In the genomic region with DNA sequence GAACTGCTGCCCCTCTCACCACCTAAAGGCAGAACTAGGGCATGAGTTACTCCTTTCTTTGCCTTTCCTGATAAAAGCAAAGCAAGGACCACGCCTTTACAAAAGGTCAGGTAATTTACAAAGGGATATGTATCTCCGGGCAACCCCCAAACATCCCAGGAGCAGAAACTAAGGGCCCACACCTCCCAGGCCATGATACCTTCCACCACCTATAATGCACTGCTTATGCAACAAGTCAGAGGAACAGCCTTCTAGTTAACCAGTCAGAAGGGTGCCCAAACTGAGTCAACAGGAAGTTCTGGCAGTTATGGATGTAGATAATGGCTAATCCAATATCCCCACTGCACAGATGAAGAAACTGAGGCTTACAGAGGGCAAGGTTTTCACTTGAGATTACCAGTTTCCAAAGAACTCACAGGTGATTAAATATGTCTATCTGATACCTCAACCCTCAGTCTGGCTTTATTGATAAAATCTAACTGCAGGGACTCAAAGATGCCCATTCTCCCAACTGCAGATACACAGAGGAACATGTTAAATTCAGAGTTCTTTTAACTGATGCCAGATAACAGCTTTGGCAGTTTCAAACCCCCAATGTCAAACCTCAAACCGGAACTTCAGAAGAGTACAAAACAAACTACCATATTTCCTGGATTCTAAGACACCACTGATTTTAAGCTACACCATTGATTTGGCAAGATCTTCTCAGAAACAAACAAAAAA, we compare ENCODE assay signal across 8 cellular contexts. TPM values are rescaled to one million over a fixed set of nuclear protein-coding genes. Genes with fewer than 3 reads are reported as not detected.
DNase-seq lines count a peak whose midpoint lies in the region; ATAC-seq and TF ChIP-seq lines count a peak whose summit lies in the region.

No MANE protein-coding gene starts in this region.

- H3K9me3 ChIP-seq in mononuclear cell (ENCODE audit: low read depth, low read length) = no peaks in the 10 kb centered on the region

- H3K4me3 Mint-ChIP-seq in WTC11 = no peak overlapping the region

- no peak overlapping the region for H3K27ac Mint-ChIP-seq in WTC11

- H3K4me3 ChIP-seq in Jurkat, Clone E6-1 (ENCODE audit: low read length) = peak overlapping the region; percentile 63
- peak overlapping the region; percentile 19 for H3K4me3 ChIP-seq in mononuclear cell (ENCODE audit: low read length)

- no peaks in the 10 kb centered on the region for H3K9me3 Mint-ChIP-seq in WTC11

- POLR2A ChIA-PET in WTC11 (lab: Charles Lee) = no interaction called here

- H3K27me3 ChIP-seq in mononuclear cell (ENCODE audit: insufficient read depth, low read length) = no peaks in the 10 kb centered on the region

- H3K4me1 Mint-ChIP-seq in WTC11 = peaks cover 6% of the 10 kb centered on the region

- CTCF ChIA-PET in WTC11 (lab: Charles Lee) = interaction anchor here (0.5 kb wide), 1 partner anchor 729 kb away, joined by 4 read pairs; no protein-coding TSS in a partner anchor

- ATAC-seq in HG03139 (IDR thresholded peaks at IDR 0.05; ENCODE audit: unreplicated experiment) (no peak), WTC11 (no peak)

- intact Hi-C loops in posterior cingulate gyrus (cut with DNase I) = no loop called here

- in situ Hi-C loops in ACHN (cut with HindIII; ENCODE audit: low pct_ligation_motif_present, low pct_unique_long_range_greater_than_20kb, low sequenced_read_pairs) = no loop called here

- H3K36me3 Mint-ChIP-seq in WTC11 = no peaks in the 10 kb centered on the region; the same call in 1 of the 2 replicates

- H3K4me1 ChIP-seq in mononuclear cell (ENCODE audit: insufficient read depth, low read length) = peaks cover 100% of the 10 kb centered on the region

- H3K27me3 Mint-ChIP-seq in WTC11 (ENCODE audit: low read depth) = no peaks in the 10 kb centered on the region

- peak; percentile 25 for DNase-seq in ACHN
- peak; percentile 98 for DNase-seq in Jurkat, Clone E6-1 (ENCODE audit: low read depth, low spot score)
- peak; percentile 53 for DNase-seq in amniotic epithelial cell (ENCODE audit: low read depth)
- no peak for DNase-seq in posterior cingulate gyrus
- no peak for DNase-seq in SK-N-DZ (ENCODE audit: low spot score)
- no peak for DNase-seq in WTC11 (ENCODE audit: low spot score)

- no peak for TF ChIP-seq CTCF in WTC11 (IDR thresholded peaks at IDR 0.05)

TF ChIP-seq in WTC11, 78 proteins besides CTCF, POLR2A, EP300 and RAD21:
- TF ChIP-seq NFYB (CRISPR knock-in tag; conservative IDR thresholded peaks at IDR 0.05; ENCODE audit: low read depth) = no peak
- no peak for TF ChIP-seq ZNF219 (CRISPR knock-in tag; IDR thresholded peaks at IDR 0.05; ENCODE audit: borderline replicate concordance)
- TF ChIP-seq MYBL2 (CRISPR knock-in tag; IDR thresholded peaks at IDR 0.05) = no peak
- no peak for TF ChIP-seq FOXP1 (CRISPR knock-in tag; IDR thresholded peaks at IDR 0.05; ENCODE audit: borderline replicate concordance)
- no peak for TF ChIP-seq ETV6 (CRISPR knock-in tag; IDR thresholded peaks at IDR 0.05)
- TF ChIP-seq ZNF416 (CRISPR knock-in tag; IDR thresholded peaks at IDR 0.05) = no peak
- TF ChIP-seq ZNF138 (CRISPR knock-in tag; conservative IDR thresholded peaks at IDR 0.05) = no peak
- no peak for TF ChIP-seq GABPB1 (CRISPR knock-in tag; IDR thresholded peaks at IDR 0.05)
- no peak for TF ChIP-seq NFATC4 (CRISPR knock-in tag; IDR thresholded peaks at IDR 0.05)
- no peak for TF ChIP-seq MAX (CRISPR knock-in tag; IDR thresholded peaks at IDR 0.05)
- no peak for TF ChIP-seq ZNF512 (CRISPR knock-in tag; IDR thresholded peaks at IDR 0.05; ENCODE audit: borderline replicate concordance)
- TF ChIP-seq, protein P1, sequence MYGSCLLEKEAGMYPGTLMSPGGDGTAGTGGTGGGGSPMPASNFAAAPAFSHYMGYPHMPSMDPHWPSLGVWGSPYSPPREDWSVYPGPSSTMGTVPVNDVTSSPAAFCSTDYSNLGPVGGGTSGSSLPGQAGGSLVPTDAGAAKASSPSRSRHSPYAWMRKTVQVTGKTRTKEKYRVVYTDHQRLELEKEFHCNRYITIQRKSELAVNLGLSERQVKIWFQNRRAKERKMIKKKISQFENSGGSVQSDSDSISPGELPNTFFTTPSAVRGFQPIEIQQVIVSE (CRISPR knock-in tag; IDR thresholded peaks at IDR 0.05; ENCODE audit: borderline replicate concordance) = no peak

RNA-seq across cellular contexts. Expression of gene CASTOR1, which starts 16.8 kb away (rescaled TPM):
- polyA plus RNA-seq in Jurkat, Clone E6-1 (2012; ENCODE audit: insufficient read depth, insufficient read length) = 12.7 TPM
- 4.6 TPM for total RNA-seq in mononuclear cell
- 3.2 and 4.1 TPM in 2 replicates for polyA plus RNA-seq in SK-N-DZ (2014; cell fraction: cytosol; rRNA removed)
- polyA plus RNA-seq in SK-N-DZ (2014; cell fraction: nucleus; rRNA removed) = 7.9 and 11.9 TPM in 2 replicates
- total RNA-seq in WTC11 (2021) = 15.8 to 18.6 TPM (median 16.0 TPM) in 3 replicates

RNA-seq across cellular contexts. Expression of gene TBC1D10A, which starts 20.7 kb away (rescaled TPM):
- polyA plus RNA-seq in Jurkat, Clone E6-1 (2012; ENCODE audit: insufficient read depth, insufficient read length) = 24.0 TPM
- 36.0 TPM for total RNA-seq in mononuclear cell
- polyA plus RNA-seq in SK-N-DZ (2014; cell fraction: cytosol; rRNA removed) = 11.4 and 12.7 TPM in 2 replicates
- 17.1 and 20.8 TPM in 2 replicates for polyA plus RNA-seq in SK-N-DZ (2014; cell fraction: nucleus; rRNA removed)
- total RNA-seq in WTC11 (2021) = 7.5 to 11.1 TPM (median 9.6 TPM) in 3 replicates

RNA-seq across cellular contexts. Expression of gene OSM, which starts 39.4 kb away (rescaled TPM):
- polyA plus RNA-seq in Jurkat, Clone E6-1 (2012; ENCODE audit: insufficient read depth, insufficient read length) = not detected
- total RNA-seq in mononuclear cell (240 TPM), WTC11 (2021) (not detected in 3 replicates)
- not detected in 2 replicates for polyA plus RNA-seq in SK-N-DZ (2014; cell fraction: cytosol; rRNA removed)
- not detected in 2 replicates for polyA plus RNA-seq in SK-N-DZ (2014; cell fraction: nucleus; rRNA removed)

RNA-seq across cellular contexts. Expression of gene SF3A1, which starts 50.6 kb away (rescaled TPM):
- polyA plus RNA-seq in Jurkat, Clone E6-1 (2012; ENCODE audit: insufficient read depth, insufficient read length) = 198 TPM
- total RNA-seq in mononuclear cell (94.3 TPM), WTC11 (2021) (214 to 272 TPM (median 227 TPM) in 3 replicates)
- 17.6 and 31.0 TPM in 2 replicates for polyA plus RNA-seq in SK-N-DZ (2014; cell fraction: cytosol; rRNA removed)
- 21.7 and 101 TPM in 2 replicates for polyA plus RNA-seq in SK-N-DZ (2014; cell fraction: nucleus; rRNA removed)

RNA-seq across cellular contexts. Expression of gene CCDC157, which starts 50.7 kb away (rescaled TPM):
- polyA plus RNA-seq in Jurkat, Clone E6-1 (2012; ENCODE audit: insufficient read depth, insufficient read length) = 2.6 TPM
- 4.9 TPM for total RNA-seq in mononuclear cell
- polyA plus RNA-seq in SK-N-DZ (2014; cell fraction: cytosol; rRNA removed) = 7.2 and 8.6 TPM in 2 replicates
- 6.6 and 6.7 TPM in 2 replicates for polyA plus RNA-seq in SK-N-DZ (2014; cell fraction: nucleus; rRNA removed)
- total RNA-seq in WTC11 (2021) = 3.8 to 6.5 TPM (median 4.2 TPM) in 3 replicates

Comparison
In these comparisons a context has a peak if more than half of its experiments do, and no peak if none do; other contexts are left out.
1. DNase-seq: peak in ACHN (single experiment), Jurkat, Clone E6-1 (single experiment) and amniotic epithelial cell (single experiment); none in posterior cingulate gyrus (0 of 10), SK-N-DZ (single experiment) and WTC11 (single experiment).
2. RNA of gene OSM, which starts 39.4 kb away (total RNA-seq): 240 TPM in mononuclear cell (single experiment); not detected in WTC11; every median in the first group is over 100 times any median in the second.